Comparison of ENCODE assay signal across 1 cellular context in genomic region chr1:230642263-230642959, GRCh38.
TF ChIP-seq lines count a peak whose summit lies in the region.

Gene COG2, plus strand, starts transcription at chr1:230642481. Its CDS starts 126 bp downstream, at chr1:230642607.

TF ChIP-seq in HEK293, 187 proteins besides CTCF, POLR2A, EP300 and RAD21 (continued from another document and continues in another):
- TF ChIP-seq WT1 (tag by site-specific recombination; IDR thresholded peaks at IDR 0.05), result no peak; the same call in 1 of the 2 replicates
- peak; percentile 95 for TF ChIP-seq HIC1 (tag by site-specific recombination; IDR thresholded peaks at IDR 0.05)
- no peak for TF ChIP-seq ZNF155 (tag by site-specific recombination; IDR thresholded peaks at IDR 0.05)
- TF ChIP-seq ZNF76 (tag by site-specific recombination; IDR thresholded peaks at IDR 0.05; ENCODE audit: borderline replicate concordance, low read depth), result peak; percentile 88; the same call in 1 of the 2 replicates
- no peak for TF ChIP-seq ZNF302 (tag by site-specific recombination; IDR thresholded peaks at IDR 0.05; ENCODE audit: low read depth)
- no peak for TF ChIP-seq ZNF488 (tag by site-specific recombination; IDR thresholded peaks at IDR 0.05)
- peak; percentile 76 for TF ChIP-seq ZNF184 (tag by site-specific recombination; IDR thresholded peaks at IDR 0.05)
- no peak; the same call in none of the 2 replicates for TF ChIP-seq ZSCAN5A (tag by site-specific recombination; IDR thresholded peaks at IDR 0.05)
- TF ChIP-seq ZNF175 (tag by site-specific recombination; IDR thresholded peaks at IDR 0.05), result no peak
- TF ChIP-seq PRDM1 (tag by site-specific recombination; IDR thresholded peaks at IDR 0.05), result peak; percentile 91
- TF ChIP-seq ZNF146 (tag by site-specific recombination; IDR thresholded peaks at IDR 0.05), result 0 out of 2 replicates have a peak, but pooled peaks have one; percentile 30
- 0 out of 2 replicates have a peak, but pooled peaks have one; percentile 34 for TF ChIP-seq ZNF837 (tag by site-specific recombination; IDR thresholded peaks at IDR 0.05)
- no peak; the same call in 1 of the 2 replicates for TF ChIP-seq PRDM4 (tag by site-specific recombination; IDR thresholded peaks at IDR 0.05)
- TF ChIP-seq TRIM28 (IDR thresholded peaks at IDR 0.05; ENCODE audit: borderline replicate concordance, low read length), result peak; percentile 86; the same call in 1 of the 2 replicates
- TF ChIP-seq ZNF211 (tag by site-specific recombination; IDR thresholded peaks at IDR 0.05; ENCODE audit: low read depth), result no peak
- TF ChIP-seq ZNF274 (IDR thresholded peaks at IDR 0.05; ENCODE audit: low read length), result no peak
- no peak for TF ChIP-seq ZNF274 (tag by site-specific recombination; IDR thresholded peaks at IDR 0.05; ENCODE audit: borderline replicate concordance)
- no peak for TF ChIP-seq ZNF785 (tag by site-specific recombination; IDR thresholded peaks at IDR 0.05)
- peak; percentile 77; the same call in 1 of the 2 replicates for TF ChIP-seq ZNF449 (tag by site-specific recombination; IDR thresholded peaks at IDR 0.05)
- 0 out of 2 replicates have a peak, but pooled peaks have one; percentile 68 for TF ChIP-seq ZNF221 (tag by site-specific recombination; IDR thresholded peaks at IDR 0.05; ENCODE audit: borderline replicate concordance)
- TF ChIP-seq OVOL3 (tag by site-specific recombination; IDR thresholded peaks at IDR 0.05), result no peak
- no peak for TF ChIP-seq ZNF174 (tag by site-specific recombination; IDR thresholded peaks at IDR 0.05)
- TF ChIP-seq ZNF416 (tag by site-specific recombination; IDR thresholded peaks at IDR 0.05), result no peak
- TF ChIP-seq ZIC2 (tag by site-specific recombination; IDR thresholded peaks at IDR 0.05), result peak; percentile 44; the same call in 1 of the 2 replicates
- TF ChIP-seq ZNF830 (tag by site-specific recombination; IDR thresholded peaks at IDR 0.05; ENCODE audit: low read depth), result no peak
- TF ChIP-seq ZNF843 (tag by site-specific recombination; IDR thresholded peaks at IDR 0.05), result peak; percentile 56
- no peak for TF ChIP-seq ZNF558 (tag by site-specific recombination; IDR thresholded peaks at IDR 0.05)
- no peak for TF ChIP-seq ZNF426 (tag by site-specific recombination; IDR thresholded peaks at IDR 0.05)
- TF ChIP-seq IKZF3 (tag by site-specific recombination; IDR thresholded peaks at IDR 0.05), result peak; percentile 21; the same call in 1 of the 2 replicates
- no peak for TF ChIP-seq ZNF544 (tag by site-specific recombination; IDR thresholded peaks at IDR 0.05)
- no peak for TF ChIP-seq ZNF791 (tag by site-specific recombination; IDR thresholded peaks at IDR 0.05)
- TF ChIP-seq KLF1 (tag by site-specific recombination; IDR thresholded peaks at IDR 0.05), result peak; percentile 46; the same call in 1 of the 2 replicates
- peak; percentile 82 for TF ChIP-seq ZNF350 (tag by site-specific recombination; IDR thresholded peaks at IDR 0.05)
- no peak for TF ChIP-seq ZNF23 (tag by site-specific recombination; IDR thresholded peaks at IDR 0.05; ENCODE audit: borderline replicate concordance)
- TF ChIP-seq HOXC10 (CRISPR knock-in tag; IDR thresholded peaks at IDR 0.05), result no peak
- TF ChIP-seq ZNF266 (tag by site-specific recombination; IDR thresholded peaks at IDR 0.05; ENCODE audit: low read depth), result no peak
- TF ChIP-seq ZEB2 (tag by site-specific recombination; IDR thresholded peaks at IDR 0.05), result peak; percentile 98
- TF ChIP-seq, protein P1, sequence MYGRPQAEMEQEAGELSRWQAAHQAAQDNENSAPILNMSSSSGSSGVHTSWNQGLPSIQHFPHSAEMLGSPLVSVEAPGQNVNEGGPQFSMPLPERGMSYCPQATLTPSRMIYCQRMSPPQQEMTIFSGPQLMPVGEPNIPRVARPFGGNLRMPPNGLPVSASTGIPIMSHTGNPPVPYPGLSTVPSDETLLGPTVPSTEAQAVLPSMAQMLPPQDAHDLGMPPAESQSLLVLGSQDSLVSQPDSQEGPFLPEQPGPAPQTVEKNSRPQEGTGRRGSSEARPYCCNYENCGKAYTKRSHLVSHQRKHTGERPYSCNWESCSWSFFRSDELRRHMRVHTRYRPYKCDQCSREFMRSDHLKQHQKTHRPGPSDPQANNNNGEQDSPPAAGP (tag by site-specific recombination; IDR thresholded peaks at IDR 0.05), result peak; percentile 85
- TF ChIP-seq, protein P2, sequence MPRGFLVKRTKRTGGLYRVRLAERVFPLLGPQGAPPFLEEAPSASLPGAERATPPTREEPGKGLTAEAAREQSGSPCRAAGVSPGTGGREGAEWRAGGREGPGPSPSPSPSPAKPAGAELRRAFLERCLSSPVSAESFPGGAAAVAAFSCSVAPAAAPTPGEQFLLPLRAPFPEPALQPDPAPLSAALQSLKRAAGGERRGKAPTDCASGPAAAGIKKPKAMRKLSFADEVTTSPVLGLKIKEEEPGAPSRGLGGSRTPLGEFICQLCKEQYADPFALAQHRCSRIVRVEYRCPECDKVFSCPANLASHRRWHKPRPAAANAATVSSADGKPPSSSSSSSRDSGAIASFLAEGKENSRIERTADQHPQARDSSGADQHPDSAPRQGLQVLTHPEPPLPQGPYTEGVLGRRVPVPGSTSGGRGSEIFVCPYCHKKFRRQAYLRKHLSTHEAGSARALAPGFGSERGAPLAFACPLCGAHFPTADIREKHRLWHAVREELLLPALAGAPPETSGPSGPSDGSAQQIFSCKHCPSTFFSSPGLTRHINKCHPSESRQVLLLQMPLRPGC (tag by site-specific recombination; IDR thresholded peaks at IDR 0.05), result peak; percentile 76
- no peak for TF ChIP-seq ZNF280D (tag by site-specific recombination; IDR thresholded peaks at IDR 0.05)
- TF ChIP-seq ZNF707 (tag by site-specific recombination; IDR thresholded peaks at IDR 0.05), result no peak
- peak; percentile 93 for TF ChIP-seq ZNF2 (tag by site-specific recombination; IDR thresholded peaks at IDR 0.05)
- no peak; the same call in 1 of the 2 replicates for TF ChIP-seq TSHZ1 (tag by site-specific recombination; IDR thresholded peaks at IDR 0.05; ENCODE audit: borderline replicate concordance)
- TF ChIP-seq ZNF571 (tag by site-specific recombination; IDR thresholded peaks at IDR 0.05), result no peak
- TF ChIP-seq SP2 (tag by site-specific recombination; IDR thresholded peaks at IDR 0.05), result peak; percentile 85
